In the genomic region with DNA sequence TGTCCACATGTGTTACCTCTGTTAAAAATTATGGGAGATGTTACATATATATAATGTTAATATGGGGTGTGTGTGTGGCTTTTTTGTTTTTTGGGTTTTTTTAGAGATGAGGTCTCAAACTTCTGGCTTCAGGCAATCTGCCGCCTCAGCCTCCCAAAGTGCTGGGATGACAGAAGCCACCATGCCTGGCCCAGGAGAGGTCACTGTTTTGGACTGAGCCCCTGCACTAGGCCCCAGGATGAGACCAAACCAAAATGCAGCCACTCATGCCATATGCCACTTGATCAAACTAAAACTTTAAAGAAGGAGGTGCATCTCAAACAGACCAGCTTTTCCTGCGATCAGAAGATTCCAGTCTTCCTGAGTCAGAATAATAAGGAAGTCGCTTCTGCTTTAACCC, we compare ENCODE assay signal across 15 cellular contexts.
"Had no signal": no experiment of that assay in that cellular context is flagged by ENCODE, and none has a peak within 500 bp of the region (broad histone marks: within the 10 kb centered on the region; RNA-seq: fewer than 3 reads in every experiment).

No MANE protein-coding gene starts in this region.

- H3K27ac ChIP-seq: epithelial cell of prostate, stomach, thoracic aorta, vagina had no signal

- H3K9me3 ChIP-seq: thoracic aorta, vagina had no signal

- ATAC-seq: activated T-cell treated with anti-CD3 and anti-CD28 coated beads, Interleukin-2, amount 50 U/mL, for 72 hours; naive thymus-derived CD4-positive, alpha-beta T cell had no signal

- H3K27ac Mint-ChIP-seq: activated T-cell treated with anti-CD3 and anti-CD28 coated beads, Interleukin-2, amount 50 U/mL, for 72 hours had no signal

- H3K27me3 ChIP-seq: stomach, vagina had no signal

- DNase-seq: activated CD4-positive, alpha-beta T cell treated with anti-CD3 and anti-CD28 coated beads, Interleukin-2, amount 50 U/mL, for 1 hour; activated CD4-positive, CD25-positive, alpha-beta regulatory T cell; activated T-cell treated with anti-CD3 and anti-CD28 coated beads, Interleukin-2, amount 50 U/mL, for 72 hours; caudate nucleus; cortex of kidney; effector CD8-positive, alpha-beta T cell; hippocampal formation; naive thymus-derived CD4-positive, alpha-beta T cell; stimulated activated CD4-positive, alpha-beta T cell treated with anti-CD3 and anti-CD28 coated beads, Interleukin-15, amount 100 ng/mL, for 24 hours; stimulated activated CD4-positive, alpha-beta T cell treated with anti-CD3 and anti-CD28 coated beads, Interleukin-4, amount 100 ng/mL, for 24 hours; stomach had no signal

- H3K4me3 ChIP-seq: lung, stomach, thoracic aorta, vagina had no signal
